24 cellular contexts compared by ENCODE assay signal in genomic region chr9:109022909-109023308, GRCh38. TPM values are rescaled to one million over a fixed set of nuclear protein-coding genes. Genes with fewer than 3 reads are reported as not detected.
DNase-seq lines count a peak whose midpoint lies in the region; ATAC-seq, FAIRE-seq and TF ChIP-seq lines count a peak whose summit lies in the region.
"Had no signal": no experiment of that assay in that cellular context is flagged by ENCODE, and none has a peak within 500 bp of the region (broad histone marks: within the 10 kb centered on the region; RNA-seq: fewer than 3 reads in every experiment).

No MANE protein-coding gene starts in this region.

- H3K23ac ChIP-seq in H9 (ENCODE audit: insufficient read length, low read depth, low read length): no peak overlapping the region

- no peak for FAIRE-seq in D721Med (lab: Jason Lieb, UNC)
- FAIRE-seq: endometrium, K562, small intestine had no signal

- H3K4me3 ChIP-seq in CD4-positive, alpha-beta memory T cell (ENCODE audit: low read length in 2 of 2): no peak overlapping the region
- H3K4me3 ChIP-seq in RWPE2 (ENCODE audit: severe bottlenecking): no peak overlapping the region
- no peak overlapping the region for H3K4me3 ChIP-seq in naive thymus-derived CD4-positive, alpha-beta T cell (ENCODE audit: low read length)
- H3K4me3 ChIP-seq: coronary artery, K562, neural progenitor cell, prostate gland, tibial nerve had no signal

- H3K27me3 Mint-ChIP-seq in CD4-positive, alpha-beta memory T cell: no peaks in the 10 kb centered on the region
- H3K27me3 Mint-ChIP-seq in H9 (ENCODE audit: low read depth): no peaks in the 10 kb centered on the region
- no peaks in the 10 kb centered on the region for H3K27me3 Mint-ChIP-seq in naive thymus-derived CD4-positive, alpha-beta T cell
- H3K27me3 Mint-ChIP-seq: activated CD4-positive, alpha-beta T cell treated with anti-CD3 and anti-CD28 coated beads, Interleukin-2, amount 10 ng/mL, durations not matched to agents 24 days and 14 days; activated CD8-positive, alpha-beta memory T cell treated with anti-CD3 and anti-CD28 coated beads, Interleukin-2, amount 10 ng/mL, durations not matched to agents 7 days and 5 days; activated naive CD8-positive, alpha-beta T cell treated with anti-CD3 and anti-CD28 coated beads, Interleukin-2, amount 10 ng/mL, durations not matched to agents 7 days and 5 days; activated T-helper 17 cell treated with anti-CD3 and anti-CD28 coated beads, Interleukin-2, amount 50 U/mL, for 72 hours had no signal

- no peak overlapping the region for H4K8ac ChIP-seq in H9 (replicated peaks; ENCODE audit: insufficient read length, low read depth, low read length)

- peak; percentile 79 for ATAC-seq in RWPE2 (ENCODE audit: low read depth)
- no peak for ATAC-seq in naive thymus-derived CD4-positive, alpha-beta T cell
- ATAC-seq: activated CD8-positive, alpha-beta memory T cell treated with anti-CD3 and anti-CD28 coated beads, Interleukin-2, amount 10 ng/mL, durations not matched to agents 7 days and 5 days; activated T-helper 17 cell treated with anti-CD3 and anti-CD28 coated beads, Interleukin-2, amount 50 U/mL, for 72 hours; K562; left lobe of liver had no signal

- intact Hi-C loops in CD4-positive, alpha-beta memory T cell (cut with micrococcal nuclease): no loop called here
- intact Hi-C loops in naive thymus-derived CD4-positive, alpha-beta T cell (cut with micrococcal nuclease): no loop called here

- H3K4ac ChIP-seq in H9 (ENCODE audit: low read depth, low read length): no peak overlapping the region

- no peak overlapping the region for H3K14ac ChIP-seq in H9 (ENCODE audit: insufficient read depth, low read length)

- no peak overlapping the region for H3K4me3 Mint-ChIP-seq in CD4-positive, alpha-beta memory T cell
- no peak overlapping the region for H3K4me3 Mint-ChIP-seq in H9
- no peak overlapping the region for H3K4me3 Mint-ChIP-seq in naive thymus-derived CD4-positive, alpha-beta T cell
- H3K4me3 Mint-ChIP-seq: activated CD4-positive, alpha-beta T cell treated with anti-CD3 and anti-CD28 coated beads, Interleukin-2, amount 10 ng/mL, durations not matched to agents 24 days and 14 days; activated CD8-positive, alpha-beta memory T cell treated with anti-CD3 and anti-CD28 coated beads, Interleukin-2, amount 10 ng/mL, durations not matched to agents 7 days and 5 days; activated naive CD8-positive, alpha-beta T cell treated with anti-CD3 and anti-CD28 coated beads, Interleukin-2, amount 10 ng/mL, durations not matched to agents 7 days and 5 days; activated T-helper 17 cell treated with anti-CD3 and anti-CD28 coated beads, Interleukin-2, amount 50 U/mL, for 72 hours; neural progenitor cell had no signal

- no peak overlapping the region for H2AK5ac ChIP-seq in H9 (ENCODE audit: insufficient read length, low read length)

- peaks cover 39 to 61% of the 10 kb centered on the region in 2 donors for H3K36me3 Mint-ChIP-seq in CD4-positive, alpha-beta memory T cell
- peaks cover 10 to 24% (median 22%) of the 10 kb centered on the region in 3 experiments for H3K36me3 Mint-ChIP-seq in H9 (ENCODE audit: insufficient read depth in 1 of 3, low read depth in 3 of 3)
- peaks cover 0 to 46% (median 13%) of the 10 kb centered on the region in 5 donors for H3K36me3 Mint-ChIP-seq in naive thymus-derived CD4-positive, alpha-beta T cell

- no peaks in the 10 kb centered on the region for H3K9me3 ChIP-seq in CD4-positive, alpha-beta memory T cell (ENCODE audit: control insufficient read depth in 1 of 2, low read length in 2 of 2)
- H3K9me3 ChIP-seq in H9 (ENCODE audit: control insufficient read depth, low read depth, low read length): no peaks in the 10 kb centered on the region
- no peaks in the 10 kb centered on the region for H3K9me3 ChIP-seq in RWPE2 (ENCODE audit: severe bottlenecking)
- H3K9me3 ChIP-seq in naive thymus-derived CD4-positive, alpha-beta T cell (ENCODE audit: control insufficient read depth in 2 of 3, low read length in 3 of 3): no peaks in the 10 kb centered on the region
- H3K9me3 ChIP-seq: Caco-2, prostate gland, tibial nerve had no signal

- H3K18ac ChIP-seq in H9 (ENCODE audit: insufficient read length, low read depth, low read length): no peak overlapping the region

- no peaks in the 10 kb centered on the region for H4K20me1 ChIP-seq in H9 (ENCODE audit: control insufficient read depth, insufficient read depth, insufficient read length)

- no peaks in the 10 kb centered on the region for H3K4me1 ChIP-seq in CD4-positive, alpha-beta memory T cell (ENCODE audit: insufficient read depth, low read length)
- no peaks in the 10 kb centered on the region for H3K4me1 ChIP-seq in H9 (ENCODE audit: insufficient read depth, low read length)
- peaks cover 12% of the 10 kb centered on the region for H3K4me1 ChIP-seq in RWPE2 (ENCODE audit: insufficient read depth, poor library complexity, severe bottlenecking)
- H3K4me1 ChIP-seq in naive thymus-derived CD4-positive, alpha-beta T cell (ENCODE audit: control insufficient read depth in 2 of 2, insufficient read depth in 2 of 2, low read length in 2 of 2): no peaks in the 10 kb centered on the region
- H3K4me1 ChIP-seq: prostate gland had no signal

- H2BK5ac ChIP-seq in H9 (ENCODE audit: insufficient read length, low read length): no peak overlapping the region

- H3K27me3 ChIP-seq in CD4-positive, alpha-beta memory T cell (ENCODE audit: insufficient read depth, low read length): no peaks in the 10 kb centered on the region
- H3K27me3 ChIP-seq in H9 (ENCODE audit: insufficient read depth, low read length): no peaks in the 10 kb centered on the region
- H3K27me3 ChIP-seq in RWPE2 (ENCODE audit: insufficient read depth, poor library complexity, severe bottlenecking): no peaks in the 10 kb centered on the region
- H3K27me3 ChIP-seq in naive thymus-derived CD4-positive, alpha-beta T cell (ENCODE audit: control insufficient read depth in 2 of 2, insufficient read depth in 2 of 2, low read length in 2 of 2): no peaks in the 10 kb centered on the region
- H3K27me3 ChIP-seq: neural progenitor cell, tibial nerve had no signal

- POLR2A ChIA-PET in CD4-positive, alpha-beta memory T cell (lab: Charles Lee; ENCODE audit: partially characterized antibody): no interaction called here
- POLR2A ChIA-PET in naive thymus-derived CD4-positive, alpha-beta T cell (lab: Charles Lee): interaction anchor here (0.6 kb wide), 1 partner anchor 9 kb away, joined by 3 read pairs; no protein-coding TSS in a partner anchor

- no peaks in the 10 kb centered on the region for H3K79me1 ChIP-seq in H9 (ENCODE audit: insufficient read depth, low read depth, low read length, poor library complexity, severe bottlenecking)

- H3K23me2 ChIP-seq in H9 (ENCODE audit: insufficient read length, low read depth, low read length, poor library complexity, severe bottlenecking): no peaks in the 10 kb centered on the region

- H3K27ac Mint-ChIP-seq in CD4-positive, alpha-beta memory T cell: peak overlapping the region in 5 of 7 donors; percentile 10 to 70 (median 29)
- peak overlapping the region in 2 of 3 experiments; percentile 27 to 78; a peak in 2 of 7 replicates for H3K27ac Mint-ChIP-seq in H9
- peak overlapping the region in 5 of 9 donors; percentile 13 to 59 (median 14) for H3K27ac Mint-ChIP-seq in naive thymus-derived CD4-positive, alpha-beta T cell
- H3K27ac Mint-ChIP-seq: activated CD4-positive, alpha-beta T cell treated with anti-CD3 and anti-CD28 coated beads, Interleukin-2, amount 10 ng/mL, durations not matched to agents 24 days and 14 days; activated CD8-positive, alpha-beta memory T cell treated with anti-CD3 and anti-CD28 coated beads, Interleukin-2, amount 10 ng/mL, durations not matched to agents 7 days and 5 days; activated naive CD8-positive, alpha-beta T cell treated with anti-CD3 and anti-CD28 coated beads, Interleukin-2, amount 10 ng/mL, durations not matched to agents 7 days and 5 days; activated T-helper 17 cell treated with anti-CD3 and anti-CD28 coated beads, Interleukin-2, amount 50 U/mL, for 72 hours; neural progenitor cell had no signal

- H3K79me2 ChIP-seq in H9 (ENCODE audit: insufficient read depth, low read length): no peaks in the 10 kb centered on the region

- no peak overlapping the region for H2AFZ ChIP-seq in H9 (ENCODE audit: low read length)
- H2AFZ ChIP-seq: neural progenitor cell had no signal

- no peak overlapping the region for H3K56ac ChIP-seq in H9 (ENCODE audit: insufficient read length, low read depth, low read length)

- no peak overlapping the region for H2BK12ac ChIP-seq in H9 (ENCODE audit: insufficient read length, low read depth, low read length)

- no peak overlapping the region for H3T11ph ChIP-seq in H9 (ENCODE audit: low read length)

- H2BK20ac ChIP-seq in H9 (ENCODE audit: low read depth, low read length, poor library complexity, severe bottlenecking): no peak overlapping the region

- H3K36me3 ChIP-seq in CD4-positive, alpha-beta memory T cell (ENCODE audit: insufficient read depth, low read length): peaks cover 9% of the 10 kb centered on the region
- H3K36me3 ChIP-seq in RWPE2 (ENCODE audit: low read depth): peaks cover 37% of the 10 kb centered on the region
- H3K36me3 ChIP-seq in naive thymus-derived CD4-positive, alpha-beta T cell (ENCODE audit: control insufficient read depth in 2 of 3, insufficient read depth in 3 of 3, low read length in 3 of 3): peaks cover 0 to 14% (median 0%) of the 10 kb centered on the region in 3 experiments
- H3K36me3 ChIP-seq: prostate gland had no signal

- no peak for DNase-seq in CD4-positive, alpha-beta memory T cell
- DNase-seq in H9 (no peak), RWPE2 (ENCODE audit: low spot score) (no peak), NCI-H510A treated with DMSO at 0.1 percent for 48 hours (lab: John Stamatoyannopoulos, UW) (no peak), D721Med (ENCODE audit: insufficient read length, low spot score) (no peak), RPMI8226 (no peak)
- no peak for DNase-seq in naive thymus-derived CD4-positive, alpha-beta T cell
- DNase-seq: activated CD4-positive, alpha-beta T cell treated with anti-CD3 and anti-CD28 coated beads, Interleukin-2, amount 10 ng/mL, durations not matched to agents 24 days and 14 days; activated CD8-positive, alpha-beta memory T cell treated with anti-CD3 and anti-CD28 coated beads, Interleukin-2, amount 10 ng/mL, durations not matched to agents 7 days and 5 days; activated naive CD8-positive, alpha-beta T cell treated with anti-CD3 and anti-CD28 coated beads, Interleukin-2, amount 10 ng/mL, durations not matched to agents 7 days and 5 days; Caco-2; EL; NCI-H524; SHP77; small intestine; stimulated activated naive CD4-positive, alpha-beta T cell treated with Interleukin-2 at 50 U/mL for 16 hours had no signal

- no peak overlapping the region for H3K4me2 ChIP-seq in H9 (ENCODE audit: insufficient read depth, insufficient read length, low read length)
- H3K4me2 ChIP-seq: neural progenitor cell had no signal

- no peaks in the 10 kb centered on the region for H3K9me3 Mint-ChIP-seq in CD4-positive, alpha-beta memory T cell
- no peaks in the 10 kb centered on the region for H3K9me3 Mint-ChIP-seq in H9
- no peaks in the 10 kb centered on the region for H3K9me3 Mint-ChIP-seq in naive thymus-derived CD4-positive, alpha-beta T cell
- H3K9me3 Mint-ChIP-seq: activated CD4-positive, alpha-beta T cell treated with anti-CD3 and anti-CD28 coated beads, Interleukin-2, amount 10 ng/mL, durations not matched to agents 24 days and 14 days; activated naive CD8-positive, alpha-beta T cell treated with anti-CD3 and anti-CD28 coated beads, Interleukin-2, amount 10 ng/mL, durations not matched to agents 7 days and 5 days; activated T-helper 17 cell treated with anti-CD3 and anti-CD28 coated beads, Interleukin-2, amount 50 U/mL, for 72 hours; neural progenitor cell had no signal

- TF ChIP-seq CTCF in H9 (conservative IDR thresholded peaks at IDR 0.05): no peak
- TF ChIP-seq CTCF in RWPE2 (IDR thresholded peaks at IDR 0.05; ENCODE audit: poor library complexity, severe bottlenecking): no peak
- TF ChIP-seq CTCF in D721Med (IDR thresholded peaks at IDR 0.05; ENCODE audit: insufficient read depth, missing control alignments): no peak

- H3K27ac ChIP-seq in CD4-positive, alpha-beta memory T cell (ENCODE audit: low read depth, low read length): no peak overlapping the region
- H3K27ac ChIP-seq in H9 (ENCODE audit: insufficient read length, low read depth, low read length) (no peak overlapping the region), RWPE2 (ENCODE audit: poor library complexity, severe bottlenecking) (peak overlapping the region; percentile 40)
- H3K27ac ChIP-seq in naive thymus-derived CD4-positive, alpha-beta T cell (ENCODE audit: low read depth, low read length): no peak overlapping the region
- H3K27ac ChIP-seq: coronary artery, neural progenitor cell, prostate gland, tibial nerve had no signal

- peaks cover 4 to 21% (median 14%) of the 10 kb centered on the region in 4 donors for H3K4me1 Mint-ChIP-seq in CD4-positive, alpha-beta memory T cell
- H3K4me1 Mint-ChIP-seq in H9: peaks cover 9 to 11% of the 10 kb centered on the region in 2 experiments
- H3K4me1 Mint-ChIP-seq in naive thymus-derived CD4-positive, alpha-beta T cell: peaks cover 7 to 24% (median 18%) of the 10 kb centered on the region in 7 donors
- H3K4me1 Mint-ChIP-seq: activated T-helper 17 cell treated with anti-CD3 and anti-CD28 coated beads, Interleukin-2, amount 50 U/mL, for 72 hours had no signal

- CTCF ChIA-PET in CD4-positive, alpha-beta memory T cell (lab: Charles Lee; ENCODE audit: partially characterized antibody): no interaction called here
- CTCF ChIA-PET in naive thymus-derived CD4-positive, alpha-beta T cell (lab: Charles Lee): no interaction called here

- H4K91ac ChIP-seq in H9 (ENCODE audit: insufficient read length, low read depth, low read length): no peak overlapping the region

- no peak overlapping the region for H2BK15ac ChIP-seq in H9 (ENCODE audit: low read depth, low read length)

- H3K9ac ChIP-seq in H9 (ENCODE audit: extremely low read depth, insufficient read length, low read length): no peak overlapping the region
- H3K9ac ChIP-seq: neural progenitor cell had no signal

- H4K5ac ChIP-seq in H9 (ENCODE audit: insufficient read length, low read depth, low read length): no peak overlapping the region

- no peak overlapping the region for H2BK120ac ChIP-seq in H9 (ENCODE audit: low read depth, low read length, poor library complexity, severe bottlenecking)

RNA-seq across cellular contexts. Expression of gene CTNNAL1, which starts 9.6 kb away (rescaled TPM):
- 1 to 10 TPM; 2.6 to 3.3 TPM for total RNA-seq in CD4-positive, alpha-beta memory T cell
- 1 to 10 TPM; 1.8 to 2.3 TPM for polyA plus RNA-seq in CD4-positive, alpha-beta memory T cell
- 51.9 and 52.9 TPM in 2 replicates for total RNA-seq in H9 (2021)
- 1 to 10 TPM; 1.1 to 9.9 (median 2.5) TPM for total RNA-seq in naive thymus-derived CD4-positive, alpha-beta T cell
- polyA plus RNA-seq in naive thymus-derived CD4-positive, alpha-beta T cell: under 1 TPM; 0.77 to 0.91 TPM
